In the genomic region with DNA sequence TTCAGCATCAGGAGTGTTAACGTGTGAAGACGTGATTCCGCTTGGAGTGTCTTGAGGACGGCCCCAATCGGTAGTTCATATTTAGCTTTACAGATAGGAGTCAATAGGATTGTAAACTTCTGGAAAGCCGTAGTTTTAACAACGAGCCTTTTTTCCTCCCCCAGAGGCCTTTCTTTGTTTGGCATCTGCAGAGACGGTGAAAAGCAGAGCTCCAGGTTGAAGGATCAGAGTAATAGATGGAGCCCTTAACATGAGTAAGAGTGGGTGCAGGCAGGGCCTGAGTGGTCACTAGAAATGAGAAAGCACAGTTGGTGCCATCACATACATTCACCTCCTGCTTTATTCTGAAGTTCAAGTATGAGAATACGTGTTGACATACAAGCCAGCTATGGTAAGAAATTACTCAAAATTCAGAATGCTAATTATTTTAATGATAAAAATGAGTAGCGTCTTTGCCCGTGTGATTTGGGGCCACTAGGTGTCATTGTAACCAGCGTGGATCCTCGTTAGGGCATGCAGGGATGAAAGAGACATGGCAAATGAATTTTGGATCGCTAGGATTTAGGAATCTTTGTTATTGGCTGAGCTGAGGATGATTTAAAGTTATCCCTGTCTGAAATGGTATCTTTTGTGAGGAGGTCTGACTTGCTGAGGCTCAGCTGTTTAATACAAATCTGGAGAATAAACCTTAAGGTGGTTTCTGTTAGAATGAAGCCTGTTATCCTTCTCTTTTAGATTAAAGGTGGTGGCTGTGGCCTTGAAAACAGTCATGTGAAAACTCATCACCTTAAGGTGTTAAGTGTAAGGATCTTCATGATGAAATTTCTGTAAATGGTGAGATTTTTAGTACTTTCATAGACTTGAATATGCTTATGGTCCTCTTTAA, we compare ENCODE assay signal across 8 cellular contexts. TPM values are rescaled to one million over a fixed set of nuclear protein-coding genes. Genes with fewer than 3 reads are reported as not detected.
A peak's percentile ranks its signal among the peaks of the same experiment; 100 is the strongest.
DNase-seq lines count a peak whose midpoint lies in the region; ATAC-seq, FAIRE-seq and TF ChIP-seq lines count a peak whose summit lies in the region.

No MANE protein-coding gene starts in this region.

- intact Hi-C loops in A673 (cut with micrococcal nuclease; ENCODE audit: unreplicated experiment) = loop anchor here (5.0 kb wide), 1 partner anchor 114 kb away; no protein-coding TSS in a partner anchor

- peak overlapping the region; percentile 88 for H3K27ac ChIP-seq in A673 (ENCODE audit: low read depth, low read length, poor library complexity, severe bottlenecking)

- H3K36me3 Mint-ChIP-seq in effector memory CD8-positive, alpha-beta T cell (ENCODE audit: insufficient read depth) = peaks cover 54% of the 10 kb centered on the region

- CTCF ChIA-PET in A673 (lab: Charles Lee) = interaction anchor here (1.9 kb wide), 1 partner anchor 66 kb away, joined by 7 read pairs; no protein-coding TSS in a partner anchor

- H3K27me3 Mint-ChIP-seq in effector memory CD8-positive, alpha-beta T cell = no peaks in the 10 kb centered on the region

- DNase-seq in A673 (ENCODE audit: low spot score) (peak; percentile 48), GM10266 (ENCODE audit: extremely low spot score) (no peak), RCC 7860 (ENCODE audit: low spot score) (peak; percentile 25), ecto neural progenitor cell (ENCODE audit: low spot score) (no peak)
- no peak for DNase-seq in effector memory CD8-positive, alpha-beta T cell

- peak overlapping the region; percentile 99 for H3K27ac Mint-ChIP-seq in effector memory CD8-positive, alpha-beta T cell

- no peak for FAIRE-seq in RCC 7860 (lab: Jason Lieb, UNC)

- H3K4me1 Mint-ChIP-seq in effector memory CD8-positive, alpha-beta T cell (ENCODE audit: low read depth in 2 of 2) = peaks cover 51 to 63% of the 10 kb centered on the region in 2 donors

- H3K9me3 Mint-ChIP-seq in effector memory CD8-positive, alpha-beta T cell = no peaks in the 10 kb centered on the region

- BruUV-seq in A673 (replicated peaks; lab: Mats Ljungman, UMichigan) = no TSS peak

- H3K27me3 ChIP-seq in A673 (replicated peaks; ENCODE audit: insufficient read depth, low read depth, low read length, poor library complexity) (no peaks in the 10 kb centered on the region), mucosa of stomach (ENCODE audit: control insufficient read depth, insufficient read depth, low read length) (no peaks in the 10 kb centered on the region)

- H3K9me3 ChIP-seq in A673 (ENCODE audit: low read depth, low read length, poor library complexity, severe bottlenecking) (no peaks in the 10 kb centered on the region), mucosa of stomach (ENCODE audit: control insufficient read depth, low read length) (no peaks in the 10 kb centered on the region)

- no peak for ATAC-seq in effector memory CD8-positive, alpha-beta T cell (replicated peaks)
- ATAC-seq in GM21390 (IDR thresholded peaks at IDR 0.05; ENCODE audit: unreplicated experiment) = no peak
- no peak for ATAC-seq in HG03280 (IDR thresholded peaks at IDR 0.05; ENCODE audit: unreplicated experiment)

- H3K4me3 ChIP-seq in A673 (ENCODE audit: low read depth, low read length, poor library complexity, severe bottlenecking) (peak overlapping the region; percentile 71), mucosa of stomach (ENCODE audit: low read length) (peak overlapping the region; percentile 92)

- POLR2A ChIA-PET in A673 (lab: Charles Lee; ENCODE audit: low non-redundant PET) = no interaction called here

- peak overlapping the region; percentile 88 for H3K9ac ChIP-seq in mucosa of stomach (ENCODE audit: low read length)

- H3K4me1 ChIP-seq in A673 (ENCODE audit: insufficient read depth, low read length, poor library complexity, severe bottlenecking) = peaks cover 34% of the 10 kb centered on the region
- H3K4me1 ChIP-seq in mucosa of stomach (ENCODE audit: control insufficient read depth, insufficient read depth, low read length) = peaks cover 26% of the 10 kb centered on the region

- TF ChIP-seq CTCF in A673 (conservative IDR thresholded peaks at IDR 0.05; ENCODE audit: low read depth, low read length) (peak; percentile 61), GM10266 (IDR thresholded peaks at IDR 0.05; ENCODE audit: control insufficient read depth, insufficient read depth, low read depth, missing control alignments) (peak; percentile 56)

- peak overlapping the region; percentile 96 to 100 for H3K4me3 Mint-ChIP-seq in effector memory CD8-positive, alpha-beta T cell

- peaks cover 42% of the 10 kb centered on the region for H3K36me3 ChIP-seq in A673 (ENCODE audit: insufficient read depth, low read length, poor library complexity, severe bottlenecking)
- no peaks in the 10 kb centered on the region for H3K36me3 ChIP-seq in mucosa of stomach (ENCODE audit: control insufficient read depth, insufficient read depth, low read length)

RNA-seq across cellular contexts. Expression of gene PRCD, which starts 18.6 kb away (rescaled TPM):
- total RNA-seq in A673 (2021) = not detected in 2 replicates

RNA-seq across cellular contexts. Expression of gene CYGB, which starts 20.9 kb away (rescaled TPM):
- total RNA-seq in A673 (2021) = 0.56 and 0.61 TPM in 2 replicates

RNA-seq across cellular contexts. Expression of gene ST6GALNAC2, which starts 27.2 kb away (rescaled TPM):
- total RNA-seq in A673 (2021) = not detected in 2 replicates

RNA-seq across cellular contexts. Expression of gene RHBDF2, which starts 57.2 kb away (rescaled TPM):
- total RNA-seq in A673 (2021) = 20.4 and 26.5 TPM in 2 replicates

Comparison
In these comparisons a context has a peak if more than half of its experiments do, and no peak if none do; other contexts are left out.
1. DNase-seq: peak in A673 (single experiment) and RCC 7860 (single experiment); none in GM10266 (single experiment), effector memory CD8-positive, alpha-beta T cell (0 of 3) and ecto neural progenitor cell (single experiment).